Comparison of ENCODE assay signal across 10 cellular contexts in the genomic region with DNA sequence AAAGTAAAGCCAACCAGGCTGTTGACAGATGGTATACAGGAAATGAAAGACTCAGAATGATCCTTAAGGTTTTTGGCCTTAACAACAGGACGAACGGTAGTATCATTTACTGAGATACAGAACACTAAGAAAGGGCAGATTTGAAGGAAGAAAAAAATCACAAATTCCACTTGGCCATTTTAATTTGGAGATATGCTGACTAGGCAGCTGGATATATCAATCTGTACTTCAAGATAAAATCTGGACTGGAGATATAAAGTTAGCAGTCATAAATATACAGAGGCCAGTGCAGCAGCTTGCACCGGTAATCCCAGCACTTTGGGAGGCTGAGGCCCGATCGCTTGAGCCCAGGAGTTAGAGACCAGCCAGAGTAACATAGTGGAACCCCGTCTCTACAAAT. TPM values are rescaled to one million over a fixed set of nuclear protein-coding genes. Genes with fewer than 3 reads are reported as not detected.
DNase-seq lines count a peak whose midpoint lies in the region; ATAC-seq and TF ChIP-seq lines count a peak whose summit lies in the region.
"Had no signal": no experiment of that assay in that cellular context is flagged by ENCODE, and none has a peak within 500 bp of the region (broad histone marks: within the 10 kb centered on the region; RNA-seq: fewer than 3 reads in every experiment).

No MANE protein-coding gene starts in this region.

- CTCF ChIA-PET in CD4-positive, alpha-beta T cell (lab: Charles Lee), result interaction anchor here (1.1 kb wide), 1 partner anchor 158 kb away, joined by 3 read pairs; no protein-coding TSS in a partner anchor
- CTCF ChIA-PET in mammary epithelial cell (lab: Charles Lee; ENCODE audit: low non-redundant PET), result no interaction called here

- H3K27ac ChIP-seq in CD4-positive, alpha-beta T cell (ENCODE audit: low read depth, low read length), result no peak overlapping the region
- H3K27ac ChIP-seq in Karpas-422 (ENCODE audit: low read length) (no peak overlapping the region), mammary epithelial cell (ENCODE audit: insufficient read depth, low read depth, low read length) (no peak overlapping the region), ovary (no peak overlapping the region)
- H3K27ac ChIP-seq: parathyroid adenoma had no signal

- peak overlapping the region; percentile 70 for H3K27ac Mint-ChIP-seq in CD4-positive, alpha-beta T cell
- H3K27ac Mint-ChIP-seq in nephron, result peak overlapping the region; percentile 58 to 100 (median 77)

- no peak for TF ChIP-seq CTCF in CD4-positive, alpha-beta T cell (IDR thresholded peaks at IDR 0.05)
- no peak for TF ChIP-seq CTCF in mammary epithelial cell (conservative IDR thresholded peaks at IDR 0.05 in 1 of 2, IDR thresholded peaks at IDR 0.05 in 1 of 2; ENCODE audit: extremely low read depth in 1 of 2, insufficient read depth in 1 of 2, low read depth in 1 of 2, low read length in 2 of 2)
- no peak for TF ChIP-seq CTCF in nephron (IDR thresholded peaks at IDR 0.05; ENCODE audit: unreplicated experiment in 3 of 3)
- TF ChIP-seq CTCF in ovary (IDR thresholded peaks at IDR 0.05), result no peak

- WGBS in mammary epithelial cell (ENCODE audit: low coverage, missing lambda C conversion rate), result 69% methylated on average over 5 of the region's 6 CpGs
- WGBS in ovary, 3 donors, result 67 to 83% (median 69%) methylated on average over 6 of the region's 6 CpGs

- in situ Hi-C loops in mammary epithelial cell (cut with MboI; ENCODE audit: low sequenced_read_pairs in 2 of 2), result loop anchor here (10.0 to 25.0 kb wide), 2 partner anchors 214 to 516 kb away; a partner anchor contains a TSS

- H3K9me3 Mint-ChIP-seq in CD4-positive, alpha-beta T cell, result no peaks in the 10 kb centered on the region
- H3K9me3 Mint-ChIP-seq in nephron, result no peaks in the 10 kb centered on the region

- H3K4me3 ChIP-seq in Karpas-422 (ENCODE audit: low read length), result peak overlapping the region; percentile 90
- H3K4me3 ChIP-seq in mammary epithelial cell (replicated peaks in 1 of 3; ENCODE audit: insufficient read depth in 1 of 3, low read depth in 2 of 3, low read length in 3 of 3), result peak overlapping the region in 2 of 3 experiments; percentile 87 to 98
- H3K4me3 ChIP-seq in ovary, result no peak overlapping the region

- H3K4me1 ChIP-seq in Karpas-422 (ENCODE audit: low read length), result peaks cover 31% of the 10 kb centered on the region
- peaks cover 11% of the 10 kb centered on the region for H3K4me1 ChIP-seq in mammary epithelial cell (ENCODE audit: insufficient read depth, low read length)
- peaks cover 5% of the 10 kb centered on the region for H3K4me1 ChIP-seq in ovary (ENCODE audit: insufficient read depth)
- H3K4me1 ChIP-seq: parathyroid adenoma had no signal

- H3K4me2 ChIP-seq in Karpas-422 (ENCODE audit: low read depth, low read length, poor library complexity, severe bottlenecking) (peak overlapping the region; percentile 97), mammary epithelial cell (ENCODE audit: insufficient read depth, low read depth, low read length) (peak overlapping the region; percentile 93)

- no peaks in the 10 kb centered on the region for H4K20me1 ChIP-seq in Karpas-422 (ENCODE audit: insufficient read depth, low read depth, low read length)
- no peaks in the 10 kb centered on the region for H4K20me1 ChIP-seq in mammary epithelial cell (ENCODE audit: insufficient read depth, low read length)

- peaks cover 11% of the 10 kb centered on the region; the same call in 1 of the 2 replicates for H3K36me3 ChIP-seq in Karpas-422 (ENCODE audit: insufficient read depth, low read length)
- peaks cover 6% of the 10 kb centered on the region for H3K36me3 ChIP-seq in mammary epithelial cell (ENCODE audit: insufficient read depth, low read length)
- H3K36me3 ChIP-seq in ovary, result no peaks in the 10 kb centered on the region

- no peaks in the 10 kb centered on the region for H3K9me3 ChIP-seq in CD4-positive, alpha-beta T cell (ENCODE audit: control insufficient read depth, low read length)
- no peaks in the 10 kb centered on the region for H3K9me3 ChIP-seq in Karpas-422 (ENCODE audit: low read length)
- H3K9me3 ChIP-seq in mammary epithelial cell (replicated peaks; ENCODE audit: insufficient read depth, low read length), result no peaks in the 10 kb centered on the region
- no peaks in the 10 kb centered on the region for H3K9me3 ChIP-seq in ovary

- ATAC-seq in CD4-positive, alpha-beta T cell (ENCODE audit: poor library complexity), result no peak

- POLR2A ChIA-PET in CD4-positive, alpha-beta T cell (lab: Charles Lee), result interaction anchor here (1.4 kb wide), 1 partner anchor 213 kb away, joined by 4 read pairs; no protein-coding TSS in a partner anchor

- dilution Hi-C loops in mammary epithelial cell (cut with HindIII; ENCODE audit: low sequenced_read_pairs), result no loop called here

- no TSS peak for BruUV-seq in mammary epithelial cell (replicated peaks; lab: Mats Ljungman, UMichigan)

- no peak overlapping the region for H2AFZ ChIP-seq in Karpas-422 (ENCODE audit: low read length)
- no peak overlapping the region for H2AFZ ChIP-seq in mammary epithelial cell (ENCODE audit: low read depth, low read length)
- H2AFZ ChIP-seq: parathyroid adenoma had no signal

- H3K9ac ChIP-seq in Karpas-422 (ENCODE audit: low read length) (peak overlapping the region; percentile 87), mammary epithelial cell (ENCODE audit: insufficient read depth, low read length) (no peak overlapping the region)

- H3K36me3 Mint-ChIP-seq in CD4-positive, alpha-beta T cell (ENCODE audit: low read depth), result peaks cover 22% of the 10 kb centered on the region
- H3K36me3 Mint-ChIP-seq in nephron (ENCODE audit: low read depth), result peaks cover 3% of the 10 kb centered on the region

- TF ChIP-seq EP300 in ovary (IDR thresholded peaks at IDR 0.05), result no peak

- H3K27me3 Mint-ChIP-seq in CD4-positive, alpha-beta T cell, result no peaks in the 10 kb centered on the region
- H3K27me3 Mint-ChIP-seq in nephron (ENCODE audit: low read depth), result no peaks in the 10 kb centered on the region

- DNase-seq in CD4-positive, alpha-beta T cell, result no peak
- DNase-seq in Karpas-422 (no peak), mammary epithelial cell (no peak), SKM-1 treated with dmso at 0.1 percent for 144 hours (lab: John Stamatoyannopoulos, UW; ENCODE audit: unreplicated experiment) (no peak), ovary (no peak), NAMALWA (ENCODE audit: low spot score) (no peak), OCI-M1 (lab: John Stamatoyannopoulos, UW) (no peak)
- DNase-seq: activated CD8-positive, alpha-beta memory T cell treated with anti-CD3 and anti-CD28 coated beads, Interleukin-2, amount 50 U/mL, for 4 hours had no signal

- H3K4me1 Mint-ChIP-seq in CD4-positive, alpha-beta T cell (ENCODE audit: low read depth), result peaks cover 43% of the 10 kb centered on the region
- peaks cover 30% of the 10 kb centered on the region for H3K4me1 Mint-ChIP-seq in nephron

- H3K27me3 ChIP-seq in CD4-positive, alpha-beta T cell (ENCODE audit: control insufficient read depth, insufficient read depth, low read length), result no peaks in the 10 kb centered on the region
- H3K27me3 ChIP-seq in Karpas-422 (ENCODE audit: low read length), result no peaks in the 10 kb centered on the region
- no peaks in the 10 kb centered on the region for H3K27me3 ChIP-seq in mammary epithelial cell (ENCODE audit: insufficient read depth, low read length)
- no peaks in the 10 kb centered on the region for H3K27me3 ChIP-seq in ovary

- H3K79me2 ChIP-seq in Karpas-422 (ENCODE audit: low read length) (peaks cover 64% of the 10 kb centered on the region), mammary epithelial cell (ENCODE audit: insufficient read depth, low read length) (peaks cover 56% of the 10 kb centered on the region)

- intact Hi-C loops in CD4-positive, alpha-beta T cell (cut with DNase I, micrococcal nuclease), result no loop called here
- intact Hi-C loops in mammary epithelial cell (cut with micrococcal nuclease), result no loop called here
- intact Hi-C loops in ovary (cut with DNase I), result no loop called here

- no peak for TF ChIP-seq POLR2A in ovary (IDR thresholded peaks at IDR 0.05)

- peak overlapping the region; percentile 84 for H3K4me3 Mint-ChIP-seq in CD4-positive, alpha-beta T cell
- H3K4me3 Mint-ChIP-seq in nephron, result peak overlapping the region; percentile 95 to 97 (median 97)

- no peaks in the 10 kb centered on the region for H3K9me2 ChIP-seq in Karpas-422 (replicated peaks; ENCODE audit: insufficient read depth, low read length)

RNA-seq across cellular contexts. Expression of a gene that starts 1.3 kb away (rescaled TPM):
- 10 to 100 TPM; 14.9 to 18.5 TPM for total RNA-seq in CD4-positive, alpha-beta T cell
- total RNA-seq in Karpas-422 (2014; rRNA removed; shearing (Covaris generic); ENCODE audit: low replicate concordance), result 27.1 and 32.0 TPM in 2 replicates
- total RNA-seq in mammary epithelial cell, result 10 to 100 TPM; 24.3 to 28.8 TPM
- 16.8 TPM for polyA plus RNA-seq in mammary epithelial cell
- polyA minus RNA-seq in mammary epithelial cell, result 24.4 TPM
- 10 to 100 TPM; 19.0 to 31.9 (median 23.4) TPM for total RNA-seq in ovary
- polyA plus RNA-seq in ovary, result 10 to 100 TPM; 15.4 to 26.2 TPM

RNA-seq across cellular contexts. Expression of a gene that starts 28.0 kb away (rescaled TPM):
- 10 to 100 TPM; 31.2 to 33.6 TPM for total RNA-seq in CD4-positive, alpha-beta T cell
- 23.9 and 49.1 TPM in 2 replicates for total RNA-seq in Karpas-422 (2014; rRNA removed; shearing (Covaris generic); ENCODE audit: low replicate concordance)
- total RNA-seq in mammary epithelial cell, result 10 to 100 TPM; 82.2 to 82.3 TPM
- 91.3 TPM for polyA plus RNA-seq in mammary epithelial cell
- 42.8 TPM for polyA minus RNA-seq in mammary epithelial cell
- total RNA-seq in ovary, result 10 to 100 TPM; 24.6 to 51.8 (median 36.0) TPM
- 10 to 100 TPM; 37.5 to 51.7 TPM for polyA plus RNA-seq in ovary
